In the genomic region with DNA sequence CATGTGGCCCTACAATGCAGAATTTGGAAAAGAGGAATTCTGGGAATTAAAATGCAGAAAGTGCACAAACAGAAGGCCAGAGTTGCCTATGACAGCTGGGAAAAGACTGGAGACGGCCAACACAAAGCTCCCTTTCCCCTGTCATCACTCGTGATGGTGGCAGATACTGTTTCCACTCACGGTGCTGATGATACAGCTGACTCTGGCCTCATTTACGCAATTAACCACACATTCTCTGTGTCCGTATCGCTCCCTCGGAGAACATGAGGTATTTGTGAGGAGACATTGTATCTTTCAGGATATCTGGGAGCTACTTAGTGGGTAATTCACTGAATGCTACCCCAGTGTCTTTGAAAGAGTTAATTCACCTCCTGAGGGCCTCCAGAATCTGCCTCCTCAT, we compare ENCODE assay signal across 19 cellular contexts.
"Had no signal": no experiment of that assay in that cellular context is flagged by ENCODE, and none has a peak within 500 bp of the region (broad histone marks: within the 10 kb centered on the region; RNA-seq: fewer than 3 reads in every experiment).

No MANE protein-coding gene starts in this region.

- H3K27ac Mint-ChIP-seq: effector memory CD8-positive, alpha-beta T cell; memory B cell; nephron; stimulated activated naive B cell treated with anti-CD40 and anti-IgM and Interleukin-4, amounts not matched to agents 10 μg/mL and 1 μg/mL and 100 μg/mL, for 72 hours; stimulated activated naive CD8-positive, alpha-beta T cell treated with anti-CD3 and anti-CD28 coated beads, Interleukin-15, amount 100 ng/mL, for 72 hours had no signal

- H3K27me3 Mint-ChIP-seq: effector memory CD8-positive, alpha-beta T cell; memory B cell; naive B cell; stimulated activated naive B cell treated with anti-CD40 and anti-IgM and Interleukin-4, amounts not matched to agents 10 μg/mL and 1 μg/mL and 100 μg/mL, for 72 hours; stimulated activated naive CD8-positive, alpha-beta T cell treated with anti-CD3 and anti-CD28 coated beads, Interleukin-15, amount 100 ng/mL, for 72 hours had no signal

- H3K9me3 Mint-ChIP-seq: effector memory CD8-positive, alpha-beta T cell; memory B cell; naive B cell; nephron; stimulated activated naive B cell treated with anti-CD40 and anti-IgM and Interleukin-4, amounts not matched to agents 10 μg/mL and 1 μg/mL and 100 μg/mL, for 72 hours; stimulated activated naive CD8-positive, alpha-beta T cell treated with anti-CD3 and anti-CD28 coated beads, Interleukin-15, amount 100 ng/mL, for 72 hours had no signal

- H3K4me1 Mint-ChIP-seq: stimulated activated naive CD8-positive, alpha-beta T cell treated with anti-CD3 and anti-CD28 coated beads, Interleukin-15, amount 100 ng/mL, for 72 hours had no signal

- H3K4me3 Mint-ChIP-seq: effector memory CD8-positive, alpha-beta T cell; memory B cell; naive B cell; nephron; stimulated activated naive B cell treated with anti-CD40 and anti-IgM and Interleukin-4, amounts not matched to agents 10 μg/mL and 1 μg/mL and 100 μg/mL, for 72 hours; stimulated activated naive CD8-positive, alpha-beta T cell treated with anti-CD3 and anti-CD28 coated beads, Interleukin-15, amount 100 ng/mL, for 72 hours had no signal

- ATAC-seq: effector memory CD8-positive, alpha-beta T cell; gastrocnemius medialis; heart right ventricle; left cardiac atrium; lower lobe of right lung; sciatic nerve; stimulated activated naive B cell treated with anti-CD40 and anti-IgM and Interleukin-4, amounts not matched to agents 10 μg/mL and 1 μg/mL and 100 μg/mL, for 72 hours; stimulated activated naive CD8-positive, alpha-beta T cell treated with anti-CD3 and anti-CD28 coated beads, Interleukin-15, amount 100 ng/mL, for 72 hours had no signal

- DNase-seq: effector memory CD8-positive, alpha-beta T cell; gastrocnemius medialis; heart right ventricle; hypothalamus; kidney; left cardiac atrium; left ventricle myocardium inferior; lower lobe of right lung; midbrain; naive B cell; posterior cingulate gyrus; stimulated activated CD4-positive, alpha-beta T cell treated with anti-CD3 and anti-CD28 coated beads, Interleukin-2, amount 100 ng/mL, for 24 hours; stimulated activated CD4-positive, alpha-beta T cell treated with anti-CD3 and anti-CD28 coated beads, Interleukin-4, amount 100 ng/mL, for 4 hours; stimulated activated naive B cell treated with anti-CD40 and anti-IgM and Interleukin-4, amounts not matched to agents 10 μg/mL and 1 μg/mL and 100 μg/mL, for 72 hours; stimulated activated naive CD8-positive, alpha-beta T cell treated with anti-CD3 and anti-CD28 coated beads, Interleukin-15, amount 100 ng/mL, for 72 hours; testis had no signal
